Comparison of ENCODE assay signal across 24 cellular contexts in genomic region chr7:69612981-69613380, GRCh38.
"Had no signal": no experiment of that assay in that cellular context is flagged by ENCODE, and none has a peak within 500 bp of the region (broad histone marks: within the 10 kb centered on the region; RNA-seq: fewer than 3 reads in every experiment).

No MANE protein-coding gene starts in this region.

- H3K9me3 ChIP-seq: colonic mucosa, esophagus squamous epithelium, gastrocnemius medialis, heart right ventricle, left lung, lower lobe of right lung had no signal

- H3K9me3 Mint-ChIP-seq: dendritic cell treated with granulocyte-macrophage colony-stimulating factor and Interleukin-4, amounts not matched to agents 40 ng/mL and 50 ng/mL, for 4 days; effector memory CD8-positive, alpha-beta T cell; endodermal cell had no signal

- H3K36me3 Mint-ChIP-seq: naive thymus-derived CD4-positive, alpha-beta T cell had no signal

- H3K4me1 Mint-ChIP-seq: naive thymus-derived CD4-positive, alpha-beta T cell had no signal

- H3K27me3 Mint-ChIP-seq: dendritic cell treated with granulocyte-macrophage colony-stimulating factor and Interleukin-4, amounts not matched to agents 40 ng/mL and 50 ng/mL, for 4 days; effector memory CD8-positive, alpha-beta T cell had no signal

- H3K4me1 ChIP-seq: colonic mucosa had no signal

- ATAC-seq: effector memory CD8-positive, alpha-beta T cell; esophagus mucosa; gastrocnemius medialis; heart right ventricle; left cardiac atrium; left lung; left ventricle myocardium superior; lower lobe of right lung; naive thymus-derived CD4-positive, alpha-beta T cell had no signal

- H3K27me3 ChIP-seq: colonic mucosa, esophagus squamous epithelium, gastrocnemius medialis, heart right ventricle, left lung had no signal

- H3K27ac Mint-ChIP-seq: dendritic cell treated with granulocyte-macrophage colony-stimulating factor and Interleukin-4, amounts not matched to agents 40 ng/mL and 50 ng/mL, for 4 days; effector memory CD8-positive, alpha-beta T cell; endodermal cell; naive thymus-derived CD4-positive, alpha-beta T cell had no signal

- H3K4me3 ChIP-seq: colonic mucosa, esophagus squamous epithelium, gastrocnemius medialis, heart right ventricle, left lung, lower lobe of right lung had no signal

- H3K36me3 ChIP-seq: colonic mucosa, esophagus squamous epithelium, gastrocnemius medialis, heart right ventricle, left lung, lower lobe of right lung had no signal

- H3K27ac ChIP-seq: colonic mucosa, epithelial cell of prostate, esophagus squamous epithelium, gastrocnemius medialis, heart right ventricle, left lung, lower lobe of right lung had no signal

- DNase-seq: colonic mucosa; cortex of kidney; effector CD8-positive, alpha-beta T cell; effector memory CD8-positive, alpha-beta T cell; endodermal cell; erythroblast; esophagus squamous epithelium; foreskin fibroblast; foreskin melanocyte; gastrocnemius medialis; glutamatergic neuron; head of caudate nucleus; heart right ventricle; hippocampal formation; left cardiac atrium; left lung; left ventricle myocardium superior; lower lobe of right lung; mesenchymal stem cell; midbrain; naive thymus-derived CD4-positive, alpha-beta T cell had no signal

- H3K4me3 Mint-ChIP-seq: dendritic cell treated with granulocyte-macrophage colony-stimulating factor and Interleukin-4, amounts not matched to agents 40 ng/mL and 50 ng/mL, for 4 days; effector memory CD8-positive, alpha-beta T cell; naive thymus-derived CD4-positive, alpha-beta T cell had no signal
